ENCODE assay signal across 1 cellular context in genomic region chr4:154490261-154490588, GRCh38.
TF ChIP-seq lines count a peak whose summit lies in the region.

No MANE protein-coding gene starts in this region.

TF ChIP-seq in IMR-90, 13 proteins besides CTCF, POLR2A, EP300 and RAD21:
- TF ChIP-seq NFE2L2 (IDR thresholded peaks at IDR 0.05; ENCODE audit: low read depth, low read length), result no peak
- no peak for TF ChIP-seq ELK1 (IDR thresholded peaks at IDR 0.05; ENCODE audit: borderline replicate concordance, low read depth, low read length)
- TF ChIP-seq RFX5 (IDR thresholded peaks at IDR 0.05; ENCODE audit: low read depth, low read length), result no peak
- no peak for TF ChIP-seq SMC3 (IDR thresholded peaks at IDR 0.05; ENCODE audit: low read depth, low read length)
- TF ChIP-seq MAZ (IDR thresholded peaks at IDR 0.05; ENCODE audit: borderline replicate concordance, low read depth, low read length), result no peak
- TF ChIP-seq MXI1 (IDR thresholded peaks at IDR 0.05; ENCODE audit: borderline replicate concordance, low read depth, low read length), result no peak
- no peak for TF ChIP-seq FOS (IDR thresholded peaks at IDR 0.05; ENCODE audit: low read depth, low read length)
- TF ChIP-seq CHD1 (IDR thresholded peaks at IDR 0.05; ENCODE audit: low read depth, low read length), result no peak
- TF ChIP-seq BHLHE40 (IDR thresholded peaks at IDR 0.05; ENCODE audit: low read depth, low read length), result no peak
- no peak for TF ChIP-seq MAFK (IDR thresholded peaks at IDR 0.05; ENCODE audit: low read depth, low read length)
- no peak for TF ChIP-seq RCOR1 (IDR thresholded peaks at IDR 0.05; ENCODE audit: insufficient replicate concordance, low read length)
- TF ChIP-seq CEBPB (IDR thresholded peaks at IDR 0.05; ENCODE audit: low read depth, low read length), result no peak
